Comparison of ENCODE assay signal across 8 cellular contexts in genomic region chr9:111895996-111896941, GRCh38. TPM values are rescaled to one million over a fixed set of nuclear protein-coding genes. Genes with fewer than 3 reads are reported as not detected.
DNase-seq lines count a peak whose midpoint lies in the region; ATAC-seq, FAIRE-seq and TF ChIP-seq lines count a peak whose summit lies in the region.

Gene UGCG, plus strand, starts transcription at chr9:111896814. Its CDS starts 402 bp downstream, at chr9:111897216.

- peaks cover 30% of the 10 kb centered on the region for H3F3A ChIP-seq in PC-9 (ENCODE audit: insufficient read depth, low read depth)

- H3K36me3 Mint-ChIP-seq in activated T-cell treated with anti-CD3 and anti-CD28 coated beads, Interleukin-2, amount 50 U/mL, for 4 hours (ENCODE audit: insufficient read depth), result no peaks in the 10 kb centered on the region

- peak within 1 kb of the TSS; percentile 86 for H3K4me2 ChIP-seq in PC-9

- H3K4me3 Mint-ChIP-seq in activated T-cell treated with anti-CD3 and anti-CD28 coated beads, Interleukin-2, amount 50 U/mL, for 4 hours, result peak within 1 kb of the TSS; percentile 93

- BruUV-seq in PC-9 (replicated peaks; lab: Mats Ljungman, UMichigan), result no TSS peak

- POLR2A ChIA-PET in PC-9 (lab: Charles Lee; ENCODE audit: unreplicated experiment), result interaction anchor here (0.5 to 1.0 kb wide), 13 partner anchors 10 to 1379 kb away, joined by 3 to 9 read pairs (median 3); partner anchors contain the start of gene CDC26

- TF ChIP-seq CTCF in D721Med (IDR thresholded peaks at IDR 0.05; ENCODE audit: insufficient read depth, missing control alignments) (no peak), PC-9 (conservative IDR thresholded peaks at IDR 0.05) (no peak)

- peaks cover 24% of the 10 kb centered on the region for H3K4me1 Mint-ChIP-seq in activated T-cell treated with anti-CD3 and anti-CD28 coated beads, Interleukin-2, amount 50 U/mL, for 4 hours (ENCODE audit: low read depth)

- H3K9me3 ChIP-seq in PC-9 (ENCODE audit: insufficient read depth, low read depth) (no peaks in the 10 kb centered on the region), esophagus (ENCODE audit: control insufficient read depth in 2 of 2, insufficient read depth in 1 of 2, low read depth in 1 of 2, low read length in 1 of 2) (no peaks in the 10 kb centered on the region)

- peak; percentile 67 for ATAC-seq in GM21447 (IDR thresholded peaks at IDR 0.05; ENCODE audit: unreplicated experiment)
- peak; percentile 91 for ATAC-seq in activated T-cell treated with anti-CD3 and anti-CD28 coated beads, Interleukin-2, amount 50 U/mL, for 4 hours

- H3K4me1 ChIP-seq in PC-9 (replicated peaks; ENCODE audit: insufficient read depth) (peaks cover 59% of the 10 kb centered on the region), esophagus (ENCODE audit: control insufficient read depth in 2 of 2, insufficient read depth in 2 of 2, low read length in 1 of 2) (no peaks in the 10 kb centered on the region)

- no peaks in the 10 kb centered on the region for H3K9me3 Mint-ChIP-seq in activated T-cell treated with anti-CD3 and anti-CD28 coated beads, Interleukin-2, amount 50 U/mL, for 4 hours

- intact Hi-C loops in PC-9 (cut with micrococcal nuclease; ENCODE audit: unreplicated experiment), result loop anchor here (1.0 to 10.0 kb wide), 6 partner anchors 45 to 479 kb away; partner anchors contain the start of gene PTGR1

- no peaks in the 10 kb centered on the region for H3K9me2 ChIP-seq in PC-9 (ENCODE audit: insufficient read depth)

- H3K4me3 ChIP-seq in PC-9, result peak within 1 kb of the TSS; percentile 76
- H3K4me3 ChIP-seq in esophagus (ENCODE audit: low read depth in 1 of 2, low read length in 2 of 2), result peak within 1 kb of the TSS; percentile 71 to 80

- 1% methylated on average over 56 to 84 of the region's 84 CpGs for WGBS in esophagus, 2 donors

- H2AFZ ChIP-seq in PC-9, result peak within 1 kb of the TSS; percentile 81

- FAIRE-seq in D721Med (lab: Jason Lieb, UNC), result no peak

- no peaks in the 10 kb centered on the region for H3K27me3 ChIP-seq in PC-9 (ENCODE audit: insufficient read depth, low read depth)
- no peaks in the 10 kb centered on the region for H3K27me3 ChIP-seq in esophagus (ENCODE audit: control insufficient read depth in 1 of 2, insufficient read depth in 2 of 2, low read length in 2 of 2)

- H3K36me3 ChIP-seq in PC-9 (ENCODE audit: low read depth) (no peaks in the 10 kb centered on the region), esophagus (ENCODE audit: control insufficient read depth in 2 of 2, insufficient read depth in 2 of 2, low read length in 1 of 2) (no peaks in the 10 kb centered on the region)

- CTCF ChIA-PET in PC-9 (lab: Charles Lee), result interaction anchor here (0.6 to 0.7 kb wide), 4 partner anchors 8 to 1507 kb away, joined by 3 to 5 read pairs (median 4); no protein-coding TSS in a partner anchor

- peaks cover 21% of the 10 kb centered on the region for H4K20me1 ChIP-seq in PC-9 (ENCODE audit: insufficient read depth)

- H3K79me2 ChIP-seq in PC-9 (ENCODE audit: low read depth), result peaks cover 59% of the 10 kb centered on the region

- H3K27me3 Mint-ChIP-seq in activated T-cell treated with anti-CD3 and anti-CD28 coated beads, Interleukin-2, amount 50 U/mL, for 4 hours (ENCODE audit: low read depth), result no peaks in the 10 kb centered on the region

- H3K27ac ChIP-seq in PC-9 (peak within 1 kb of the TSS; percentile 83), esophagus (ENCODE audit: low read depth in 2 of 2, low read length in 1 of 2) (peak within 1 kb of the TSS; percentile 97)

- DNase-seq in D721Med (ENCODE audit: insufficient read length, low spot score), result peak; percentile 64
- DNase-seq in HuH-7.5 (ENCODE audit: low spot score), result peak; percentile 82
- DNase-seq in PC-9, result peak; percentile 68 to 96
- DNase-seq in activated T-cell treated with anti-CD3 and anti-CD28 coated beads, Interleukin-2, amount 50 U/mL, for 4 hours, result peak; percentile 83
- peak; percentile 92 for DNase-seq in myocyte (ENCODE audit: low read depth)
- peak; percentile 63 to 84 for DNase-seq in stimulated activated CD8-positive, alpha-beta memory T cell treated with anti-CD3 and anti-CD28 coated beads, Interleukin-7, amount 100 ng/mL, for 4 hours (ENCODE audit: low read depth in 2 of 2)

RNA-seq across cellular contexts. Expression of gene UGCG, which starts in this region (rescaled TPM):
- total RNA-seq in PC-9 (2021) (79.8 and 88.7 TPM in 2 replicates), myocyte (89.8 and 124 TPM in 2 replicates)
- total RNA-seq in activated T-cell treated with anti-CD3 and anti-CD28 coated beads, Interleukin-2, amount 50 U/mL, for 4 hours, result 10 to 100 TPM; 34.1 to 43.3 (median 40.9) TPM
- polyA plus RNA-seq in esophagus, result 10 to 100 TPM; 26.7 to 37.7 TPM
- polyA plus RNA-seq in myocyte (2012), result 24.4 TPM

Comparison
In these comparisons a context has a peak if more than half of its experiments do, and no peak if none do; other contexts are left out.
1. Peak in every context shown above with its lines: DNase-seq, ATAC-seq, H3K4me3 ChIP-seq and H3K27ac ChIP-seq.